In the genomic region with DNA sequence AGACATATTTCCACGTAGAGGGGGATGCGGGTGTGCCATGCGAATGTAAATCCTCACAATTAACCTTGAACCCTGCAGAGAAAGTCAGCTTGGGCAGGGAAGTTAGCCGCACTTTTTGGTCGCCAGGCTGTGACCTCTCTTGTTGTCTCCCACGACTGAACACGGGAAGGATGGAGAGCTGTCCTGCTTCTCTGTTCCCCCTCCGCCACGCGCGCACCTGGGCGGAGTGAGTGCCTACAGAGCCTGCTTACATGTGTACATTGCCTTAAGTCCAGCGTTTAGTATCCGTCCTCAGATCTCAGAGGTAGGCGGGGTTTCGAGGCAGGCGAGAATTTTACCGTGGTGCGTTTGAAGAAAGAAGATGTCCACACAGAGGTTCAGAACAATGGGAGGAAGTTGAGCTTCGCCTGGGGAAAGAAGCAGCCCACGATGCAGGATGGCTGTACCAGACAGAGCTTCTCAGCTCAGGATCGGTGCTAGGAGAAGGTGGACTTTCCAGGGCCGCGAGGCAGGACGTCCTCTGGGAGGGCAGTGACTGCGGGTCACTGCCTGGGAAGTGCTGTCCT, we compare ENCODE assay signal across 8 cellular contexts. TPM values are rescaled to one million over a fixed set of nuclear protein-coding genes. Genes with fewer than 3 reads are reported as not detected.
DNase-seq lines count a peak whose midpoint lies in the region; ATAC-seq, FAIRE-seq and TF ChIP-seq lines count a peak whose summit lies in the region.

No MANE protein-coding gene starts in this region.

- H3K4me3 ChIP-seq in SU-DHL-6 (ENCODE audit: insufficient read depth, low read length, poor library complexity, severe bottlenecking), result peak overlapping the region; percentile 58
- H3K4me3 ChIP-seq in keratinocyte (ENCODE audit: control insufficient read depth in 2 of 3, extremely low read depth in 1 of 3, insufficient read depth in 2 of 3, low read depth in 1 of 3, low read length in 3 of 3), result peak overlapping the region; percentile 46 to 98 (median 64)

- H3K9ac ChIP-seq in SU-DHL-6 (ENCODE audit: low read length) (peak overlapping the region; percentile 71), keratinocyte (ENCODE audit: control insufficient read depth, extremely low read depth, insufficient read depth, low read length) (peak overlapping the region; percentile 95)

- peaks cover 27% of the 10 kb centered on the region for H3K79me2 ChIP-seq in SU-DHL-6 (ENCODE audit: insufficient read depth, low read length)
- peaks cover 40% of the 10 kb centered on the region for H3K79me2 ChIP-seq in keratinocyte (ENCODE audit: control insufficient read depth, insufficient read depth, low read length)

- FAIRE-seq in keratinocyte (lab: Jason Lieb, UNC), result peak; percentile 68

- DNase-seq in COLO829 (ENCODE audit: low spot score) (peak; percentile 37), HPDE6-E6E7 (ENCODE audit: extremely low spot score) (peak; percentile 60), caudate nucleus (lab: John Stamatoyannopoulos, UW) (peak in 9 of 61 donors; percentile 22 to 69 (median 55)), keratinocyte (ENCODE audit: low read depth, low spot score) (no peak), smooth muscle cell of the brain vasculature (ENCODE audit: low read depth, low spot score) (peak; percentile 26), middle frontal gyrus (ENCODE audit: extremely low spot score, low spot score) (no peak)

- no peaks in the 10 kb centered on the region for H3F3A ChIP-seq in SU-DHL-6 (ENCODE audit: insufficient read depth)

- H3K36me3 ChIP-seq in SU-DHL-6 (ENCODE audit: low read length), result no peaks in the 10 kb centered on the region
- H3K36me3 ChIP-seq in keratinocyte (ENCODE audit: control insufficient read depth in 2 of 2, extremely low read depth in 1 of 2, insufficient read depth in 2 of 2, low read length in 2 of 2), result peaks cover 3 to 18% of the 10 kb centered on the region in 2 experiments

- TF ChIP-seq CTCF in SU-DHL-6 (IDR thresholded peaks at IDR 0.05; ENCODE audit: insufficient read depth, low read length, poor library complexity, severe bottlenecking) (no peak), keratinocyte (optimal IDR thresholded peaks at IDR 0.05 in 1 of 3, IDR thresholded peaks at IDR 0.05 in 1 of 3, conservative IDR thresholded peaks at IDR 0.05 in 1 of 3; ENCODE audit: extremely low read depth in 1 of 3, insufficient read depth in 2 of 3, low read length in 3 of 3) (peak in 1 of 3 experiments; percentile 1)

- ATAC-seq in GM19455 (IDR thresholded peaks at IDR 0.05; ENCODE audit: unreplicated experiment), result peak; percentile 1

- no peaks in the 10 kb centered on the region for H3K9me2 ChIP-seq in SU-DHL-6 (replicated peaks; ENCODE audit: insufficient read depth, low read length)

- H3K4me2 ChIP-seq in SU-DHL-6 (ENCODE audit: low read depth, low read length, poor library complexity, severe bottlenecking) (peak overlapping the region; percentile 95), keratinocyte (ENCODE audit: control insufficient read depth, extremely low read depth, insufficient read depth, low read depth, low read length) (peak overlapping the region; percentile 99)

- peaks cover 42% of the 10 kb centered on the region for H3K4me1 ChIP-seq in keratinocyte (ENCODE audit: control insufficient read depth, extremely low read depth, insufficient read depth, low read length)

- H3K27me3 ChIP-seq in SU-DHL-6 (ENCODE audit: low read length) (no peaks in the 10 kb centered on the region), keratinocyte (ENCODE audit: control insufficient read depth, extremely low read depth, insufficient read depth, low read length) (no peaks in the 10 kb centered on the region)

- dilution Hi-C loops in keratinocyte (cut with MboI; ENCODE audit: extremely low pct_ligation_motif_present, low sequenced_read_pairs), result no loop called here

- no peaks in the 10 kb centered on the region for H4K20me1 ChIP-seq in SU-DHL-6 (ENCODE audit: low read depth, low read length)
- no peaks in the 10 kb centered on the region for H4K20me1 ChIP-seq in keratinocyte (ENCODE audit: control insufficient read depth, extremely low read depth, insufficient read depth, low read length)

- no peaks in the 10 kb centered on the region for H3K9me1 ChIP-seq in keratinocyte (ENCODE audit: control insufficient read depth, extremely low read depth, insufficient read depth, low read length)

- H2AFZ ChIP-seq in SU-DHL-6 (ENCODE audit: low read depth, low read length, severe bottlenecking), result peak overlapping the region; percentile 86
- peak overlapping the region; percentile 100 for H2AFZ ChIP-seq in keratinocyte (ENCODE audit: control insufficient read depth, low read length)

- H3K9me3 ChIP-seq in SU-DHL-6 (ENCODE audit: insufficient read depth, low read length) (0 out of 2 replicates have a peak, but pooled peaks cover under 1% of the 10 kb centered on the region), keratinocyte (ENCODE audit: control insufficient read depth, low read depth, low read length) (no peaks in the 10 kb centered on the region)

- no peak overlapping the region for H3K27ac ChIP-seq in SU-DHL-6 (ENCODE audit: low read depth, low read length)
- H3K27ac ChIP-seq in caudate nucleus (ENCODE audit: low read depth, low read length), result peak overlapping the region; percentile 87
- peak overlapping the region; percentile 99 for H3K27ac ChIP-seq in keratinocyte (ENCODE audit: control insufficient read depth, insufficient read depth, low read length)

RNA-seq across cellular contexts. Expression of a gene that starts 0.5 kb away (rescaled TPM):
- 27.3 to 36.8 TPM (median 31.0 TPM) in 3 replicates for polyA plus RNA-seq in keratinocyte
- polyA plus RNA-seq in keratinocyte (2011; ENCODE audit: low read depth), result 46.8 TPM
- 17.0 and 31.9 TPM in 2 replicates for polyA plus RNA-seq in keratinocyte (2011; cell fraction: cytosol; rRNA removed)
- polyA plus RNA-seq in keratinocyte (2011; cell fraction: nucleus; rRNA removed), result 55.7 and 58.5 TPM in 2 replicates
- polyA plus RNA-seq in keratinocyte (2012; ENCODE audit: low replicate concordance), result 24.3 and 25.9 TPM in 2 replicates
- polyA minus RNA-seq in keratinocyte, result 97.6 to 151 TPM (median 131 TPM) in 3 replicates
- 35.7 TPM for polyA minus RNA-seq in keratinocyte (2011; cell fraction: cytosol; rRNA and poly(A)+ RNA removed)
- polyA minus RNA-seq in keratinocyte (2011; cell fraction: nucleus; rRNA and poly(A)+ RNA removed), result 65.8 and 114 TPM in 2 replicates

Comparison
In these comparisons a context has a peak if more than half of its experiments do, and no peak if none do; other contexts are left out.
1. DNase-seq: peak in COLO829 (single experiment), HPDE6-E6E7 (single experiment) and smooth muscle cell of the brain vasculature (single experiment); none in keratinocyte (single experiment) and middle frontal gyrus (single experiment).